In the genomic region with DNA sequence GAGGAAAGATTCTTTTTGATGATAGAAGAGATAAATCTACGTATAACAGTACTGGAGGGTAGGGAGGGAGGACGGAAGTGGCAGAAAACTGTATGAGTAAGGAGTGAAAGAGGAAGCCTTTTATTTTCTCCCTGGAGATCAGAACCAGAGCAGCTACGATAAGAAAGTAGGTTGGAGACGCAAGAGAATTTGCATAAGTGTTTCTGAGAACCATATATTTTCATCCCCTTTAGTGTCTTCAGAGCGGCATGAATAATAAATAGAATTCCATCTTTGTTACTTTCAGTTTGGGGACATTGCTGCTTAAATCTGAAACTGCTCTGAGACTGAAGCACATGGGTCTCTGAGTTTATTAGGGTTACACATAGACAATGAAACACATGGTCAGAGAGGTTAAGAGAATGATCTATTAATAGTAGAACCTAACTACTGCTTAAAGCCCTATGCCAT, we compare ENCODE assay signal across 8 cellular contexts.
DNase-seq lines count a peak whose midpoint lies in the region; ATAC-seq lines count a peak whose summit lies in the region.

No MANE protein-coding gene starts in this region.

- H3K4me3 ChIP-seq in adipocyte (ENCODE audit: low read length) = peak overlapping the region; percentile 56
- H3K4me3 ChIP-seq in subcutaneous abdominal adipose tissue (ENCODE audit: low read depth in 1 of 5, low read length in 5 of 5) = peak overlapping the region in 4 of 5 donors; percentile 4 to 49 (median 28)

- H3K27ac ChIP-seq in subcutaneous abdominal adipose tissue (ENCODE audit: low read depth, low read length) = no peak overlapping the region

- H3K4me1 ChIP-seq in adipocyte (ENCODE audit: control insufficient read depth, insufficient read depth, low read length) = peaks cover 11% of the 10 kb centered on the region
- peaks cover 0 to 8% (median 0%) of the 10 kb centered on the region in 5 donors for H3K4me1 ChIP-seq in subcutaneous abdominal adipose tissue (ENCODE audit: control insufficient read depth in 5 of 5, insufficient read depth in 5 of 5, low read length in 5 of 5)

- H3K27me3 ChIP-seq in adipocyte (replicated peaks; ENCODE audit: control insufficient read depth, insufficient read depth, low read length) (no peaks in the 10 kb centered on the region), subcutaneous abdominal adipose tissue (ENCODE audit: control insufficient read depth in 5 of 5, insufficient read depth in 4 of 5, low read length in 5 of 5) (no peaks in the 10 kb centered on the region)

- H3K36me3 ChIP-seq in adipocyte (ENCODE audit: control insufficient read depth, insufficient read depth, low read length, severe bottlenecking) (no peaks in the 10 kb centered on the region), subcutaneous abdominal adipose tissue (ENCODE audit: control insufficient read depth in 5 of 5, insufficient read depth in 5 of 5, low read length in 5 of 5) (no peaks in the 10 kb centered on the region)

- ATAC-seq in GM19438 (IDR thresholded peaks at IDR 0.05; ENCODE audit: low read depth, unreplicated experiment) = peak; percentile 72
- peak; percentile 69 for ATAC-seq in HG03442 (IDR thresholded peaks at IDR 0.05; ENCODE audit: unreplicated experiment)

- DNase-seq in CMK (ENCODE audit: low read depth) = peak; percentile 44
- DNase-seq in adipocyte (ENCODE audit: low read depth) = no peak
- no peak for DNase-seq in NCI-H146 treated with DMSO at 0.1 percent for 48 hours (lab: John Stamatoyannopoulos, UW; ENCODE audit: unreplicated experiment)
- DNase-seq in NCI-H1105 (lab: John Stamatoyannopoulos, UW) = no peak
- DNase-seq in globus pallidus (ENCODE audit: low spot score) = no peak

- H3K9ac ChIP-seq in adipocyte (ENCODE audit: low read length) = peak overlapping the region; percentile 48
- H3K9ac ChIP-seq in subcutaneous abdominal adipose tissue (ENCODE audit: low read length in 5 of 5) = peak overlapping the region in 1 of 5 donors; percentile 2

- no peaks in the 10 kb centered on the region for H3K9me3 ChIP-seq in adipocyte (ENCODE audit: control insufficient read depth, low read length)
- no peaks in the 10 kb centered on the region for H3K9me3 ChIP-seq in subcutaneous abdominal adipose tissue (ENCODE audit: control insufficient read depth in 5 of 5, low read length in 5 of 5)
